Comparison of ENCODE assay signal across 1 cellular context in the genomic region with DNA sequence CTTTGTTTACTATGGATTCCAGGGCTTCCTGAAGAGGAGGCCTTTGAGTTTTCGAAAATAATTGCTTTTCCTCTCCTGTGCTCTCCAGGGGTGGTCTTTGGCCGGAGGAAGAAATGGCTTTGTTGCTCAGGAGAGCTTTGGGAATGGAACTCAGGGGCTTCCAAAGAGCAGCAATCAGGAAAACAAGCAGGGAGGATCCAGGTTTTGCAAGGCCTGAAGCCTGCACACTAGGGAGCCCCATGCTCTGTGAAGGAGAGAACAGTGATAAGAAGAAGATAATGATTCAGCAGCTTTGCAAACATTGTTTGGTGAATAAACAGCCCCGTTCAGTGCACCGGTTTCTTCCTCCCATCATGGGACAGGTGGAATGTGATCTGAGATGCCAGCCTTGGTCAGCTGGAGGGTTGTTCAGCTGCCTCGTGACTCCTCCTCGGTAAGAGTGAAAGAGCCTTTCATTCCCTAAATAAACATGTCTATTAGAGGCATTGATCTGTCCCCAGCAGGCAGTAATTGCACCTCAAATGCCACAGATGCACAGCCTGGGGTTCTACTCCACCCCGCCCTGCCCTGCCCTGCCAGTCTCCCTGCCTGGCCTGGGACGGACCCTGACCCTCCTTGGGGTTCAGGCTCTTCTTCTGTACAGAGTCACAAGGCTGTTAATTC.
A peak's percentile ranks its signal among the peaks of the same experiment; 100 is the strongest.
TF ChIP-seq lines count a peak whose summit lies in the region.

No MANE protein-coding gene starts in this region.

TF ChIP-seq in HepG2, 621 proteins besides CTCF, POLR2A, EP300 and RAD21 (continued from another document and continues in another):
- TF ChIP-seq, protein P1, sequence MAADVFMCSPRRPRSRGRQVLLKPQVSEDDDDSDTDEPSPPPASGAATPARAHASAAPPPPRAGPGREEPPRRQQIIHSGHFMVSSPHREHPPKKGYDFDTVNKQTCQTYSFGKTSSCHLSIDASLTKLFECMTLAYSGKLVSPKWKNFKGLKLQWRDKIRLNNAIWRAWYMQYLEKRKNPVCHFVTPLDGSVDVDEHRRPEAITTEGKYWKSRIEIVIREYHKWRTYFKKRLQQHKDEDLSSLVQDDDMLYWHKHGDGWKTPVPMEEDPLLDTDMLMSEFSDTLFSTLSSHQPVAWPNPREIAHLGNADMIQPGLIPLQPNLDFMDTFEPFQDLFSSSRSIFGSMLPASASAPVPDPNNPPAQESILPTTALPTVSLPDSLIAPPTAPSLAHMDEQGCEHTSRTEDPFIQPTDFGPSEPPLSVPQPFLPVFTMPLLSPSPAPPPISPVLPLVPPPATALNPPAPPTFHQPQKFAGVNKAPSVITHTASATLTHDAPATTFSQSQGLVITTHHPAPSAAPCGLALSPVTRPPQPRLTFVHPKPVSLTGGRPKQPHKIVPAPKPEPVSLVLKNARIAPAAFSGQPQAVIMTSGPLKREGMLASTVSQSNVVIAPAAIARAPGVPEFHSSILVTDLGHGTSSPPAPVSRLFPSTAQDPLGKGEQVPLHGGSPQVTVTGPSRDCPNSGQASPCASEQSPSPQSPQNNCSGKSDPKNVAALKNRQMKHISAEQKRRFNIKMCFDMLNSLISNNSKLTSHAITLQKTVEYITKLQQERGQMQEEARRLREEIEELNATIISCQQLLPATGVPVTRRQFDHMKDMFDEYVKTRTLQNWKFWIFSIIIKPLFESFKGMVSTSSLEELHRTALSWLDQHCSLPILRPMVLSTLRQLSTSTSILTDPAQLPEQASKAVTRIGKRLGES (CRISPR knock-in tag; IDR thresholded peaks at IDR 0.05; ENCODE audit: borderline replicate concordance): peak; percentile 97
- TF ChIP-seq ZFX (CRISPR knock-in tag; IDR thresholded peaks at IDR 0.05; ENCODE audit: low read depth): peak; percentile 85
- TF ChIP-seq PAX8 (CRISPR knock-in tag; IDR thresholded peaks at IDR 0.05; ENCODE audit: borderline replicate concordance): no peak
- TF ChIP-seq NCOR1 (IDR thresholded peaks at IDR 0.05; ENCODE audit: borderline replicate concordance, low read length): peak; percentile 77; the same call in 1 of the 2 replicates
- peak; percentile 94 for TF ChIP-seq SIX1 (CRISPR knock-in tag; IDR thresholded peaks at IDR 0.05; ENCODE audit: borderline replicate concordance)
- TF ChIP-seq SYNCRIP (IDR thresholded peaks at IDR 0.05; ENCODE audit: insufficient read depth, low read depth, low read length): no peak
- TF ChIP-seq CC2D1A (CRISPR knock-in tag; IDR thresholded peaks at IDR 0.05): no peak
- peak; percentile 79 for TF ChIP-seq NFE2L2 (IDR thresholded peaks at IDR 0.05; ENCODE audit: low read length)
- peak; percentile 66 for TF ChIP-seq MAFF (IDR thresholded peaks at IDR 0.05; ENCODE audit: low read depth, low read length)
- TF ChIP-seq, protein P2, sequence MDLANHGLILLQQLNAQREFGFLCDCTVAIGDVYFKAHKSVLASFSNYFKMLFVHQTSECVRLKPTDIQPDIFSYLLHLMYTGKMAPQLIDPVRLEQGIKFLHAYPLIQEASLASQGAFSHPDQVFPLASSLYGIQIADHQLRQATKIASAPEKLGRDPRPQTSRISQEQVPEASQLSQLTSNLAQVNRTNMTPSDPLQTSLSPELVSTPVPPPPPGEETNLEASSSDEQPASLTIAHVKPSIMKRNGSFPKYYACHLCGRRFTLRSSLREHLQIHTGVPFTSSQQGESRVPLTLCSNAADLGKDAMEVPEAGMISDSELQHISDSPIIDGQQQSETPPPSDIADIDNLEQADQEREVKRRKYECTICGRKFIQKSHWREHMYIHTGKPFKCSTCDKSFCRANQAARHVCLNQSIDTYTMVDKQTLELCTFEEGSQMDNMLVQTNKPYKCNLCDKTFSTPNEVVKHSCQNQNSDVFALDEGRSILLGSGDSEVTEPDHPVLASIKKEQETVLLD (CRISPR knock-in tag; IDR thresholded peaks at IDR 0.05; ENCODE audit: low read depth): no peak
- TF ChIP-seq TEAD3 (CRISPR knock-in tag; optimal IDR thresholded peaks at IDR 0.05; ENCODE audit: borderline replicate concordance): peak; percentile 100
- no peak for TF ChIP-seq ZNF460 (CRISPR knock-in tag; IDR thresholded peaks at IDR 0.05; ENCODE audit: borderline replicate concordance)
- TF ChIP-seq, protein P3, sequence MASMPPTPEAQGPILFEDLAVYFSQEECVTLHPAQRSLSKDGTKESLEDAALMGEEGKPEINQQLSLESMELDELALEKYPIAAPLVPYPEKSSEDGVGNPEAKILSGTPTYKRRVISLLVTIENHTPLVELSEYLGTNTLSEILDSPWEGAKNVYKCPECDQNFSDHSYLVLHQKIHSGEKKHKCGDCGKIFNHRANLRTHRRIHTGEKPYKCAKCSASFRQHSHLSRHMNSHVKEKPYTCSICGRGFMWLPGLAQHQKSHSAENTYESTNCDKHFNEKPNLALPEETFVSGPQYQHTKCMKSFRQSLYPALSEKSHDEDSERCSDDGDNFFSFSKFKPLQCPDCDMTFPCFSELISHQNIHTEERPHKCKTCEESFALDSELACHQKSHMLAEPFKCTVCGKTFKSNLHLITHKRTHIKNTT (CRISPR knock-in tag; IDR thresholded peaks at IDR 0.05): 0 out of 2 replicates have a peak, but pooled peaks have one; percentile 62
- no peak for TF ChIP-seq ZNF354B (CRISPR knock-in tag; IDR thresholded peaks at IDR 0.05)
- TF ChIP-seq NR2F1 (CRISPR knock-in tag; IDR thresholded peaks at IDR 0.05): no peak
- TF ChIP-seq MIXL1 (CRISPR knock-in tag; IDR thresholded peaks at IDR 0.05): peak; percentile 98
- TF ChIP-seq ZMYM3 (CRISPR knock-in tag; IDR thresholded peaks at IDR 0.05): peak; percentile 81; the same call in 1 of the 2 replicates
- peak; percentile 44; the same call in 1 of the 2 replicates for TF ChIP-seq ZNF782 (CRISPR knock-in tag; IDR thresholded peaks at IDR 0.05; ENCODE audit: borderline replicate concordance)
- TF ChIP-seq ZNF253 (CRISPR knock-in tag; IDR thresholded peaks at IDR 0.05; ENCODE audit: borderline replicate concordance): no peak
- peak; percentile 97 for TF ChIP-seq ZNF264 (CRISPR knock-in tag; IDR thresholded peaks at IDR 0.05)
- TF ChIP-seq, protein P4, sequence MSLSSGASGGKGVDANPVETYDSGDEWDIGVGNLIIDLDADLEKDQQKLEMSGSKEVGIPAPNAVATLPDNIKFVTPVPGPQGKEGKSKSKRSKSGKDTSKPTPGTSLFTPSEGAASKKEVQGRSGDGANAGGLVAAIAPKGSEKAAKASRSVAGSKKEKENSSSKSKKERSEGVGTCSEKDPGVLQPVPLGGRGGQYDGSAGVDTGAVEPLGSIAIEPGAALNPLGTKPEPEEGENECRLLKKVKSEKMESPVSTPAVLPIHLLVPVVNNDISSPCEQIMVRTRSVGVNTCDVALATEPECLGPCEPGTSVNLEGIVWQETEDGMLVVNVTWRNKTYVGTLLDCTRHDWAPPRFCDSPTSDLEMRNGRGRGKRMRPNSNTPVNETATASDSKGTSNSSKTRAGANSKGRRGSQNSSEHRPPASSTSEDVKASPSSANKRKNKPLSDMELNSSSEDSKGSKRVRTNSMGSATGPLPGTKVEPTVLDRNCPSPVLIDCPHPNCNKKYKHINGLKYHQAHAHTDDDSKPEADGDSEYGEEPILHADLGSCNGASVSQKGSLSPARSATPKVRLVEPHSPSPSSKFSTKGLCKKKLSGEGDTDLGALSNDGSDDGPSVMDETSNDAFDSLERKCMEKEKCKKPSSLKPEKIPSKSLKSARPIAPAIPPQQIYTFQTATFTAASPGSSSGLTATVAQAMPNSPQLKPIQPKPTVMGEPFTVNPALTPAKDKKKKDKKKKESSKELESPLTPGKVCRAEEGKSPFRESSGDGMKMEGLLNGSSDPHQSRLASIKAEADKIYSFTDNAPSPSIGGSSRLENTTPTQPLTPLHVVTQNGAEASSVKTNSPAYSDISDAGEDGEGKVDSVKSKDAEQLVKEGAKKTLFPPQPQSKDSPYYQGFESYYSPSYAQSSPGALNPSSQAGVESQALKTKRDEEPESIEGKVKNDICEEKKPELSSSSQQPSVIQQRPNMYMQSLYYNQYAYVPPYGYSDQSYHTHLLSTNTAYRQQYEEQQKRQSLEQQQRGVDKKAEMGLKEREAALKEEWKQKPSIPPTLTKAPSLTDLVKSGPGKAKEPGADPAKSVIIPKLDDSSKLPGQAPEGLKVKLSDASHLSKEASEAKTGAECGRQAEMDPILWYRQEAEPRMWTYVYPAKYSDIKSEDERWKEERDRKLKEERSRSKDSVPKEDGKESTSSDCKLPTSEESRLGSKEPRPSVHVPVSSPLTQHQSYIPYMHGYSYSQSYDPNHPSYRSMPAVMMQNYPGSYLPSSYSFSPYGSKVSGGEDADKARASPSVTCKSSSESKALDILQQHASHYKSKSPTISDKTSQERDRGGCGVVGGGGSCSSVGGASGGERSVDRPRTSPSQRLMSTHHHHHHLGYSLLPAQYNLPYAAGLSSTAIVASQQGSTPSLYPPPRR (CRISPR knock-in tag; IDR thresholded peaks at IDR 0.05; ENCODE audit: borderline replicate concordance): peak; percentile 92
- peak; percentile 69; the same call in 1 of the 2 replicates for TF ChIP-seq KDM6A (CRISPR knock-in tag; IDR thresholded peaks at IDR 0.05; ENCODE audit: low read depth)
- peak; percentile 44; the same call in 1 of the 2 replicates for TF ChIP-seq ZNF317 (CRISPR knock-in tag; IDR thresholded peaks at IDR 0.05)
- TF ChIP-seq, protein P5, sequence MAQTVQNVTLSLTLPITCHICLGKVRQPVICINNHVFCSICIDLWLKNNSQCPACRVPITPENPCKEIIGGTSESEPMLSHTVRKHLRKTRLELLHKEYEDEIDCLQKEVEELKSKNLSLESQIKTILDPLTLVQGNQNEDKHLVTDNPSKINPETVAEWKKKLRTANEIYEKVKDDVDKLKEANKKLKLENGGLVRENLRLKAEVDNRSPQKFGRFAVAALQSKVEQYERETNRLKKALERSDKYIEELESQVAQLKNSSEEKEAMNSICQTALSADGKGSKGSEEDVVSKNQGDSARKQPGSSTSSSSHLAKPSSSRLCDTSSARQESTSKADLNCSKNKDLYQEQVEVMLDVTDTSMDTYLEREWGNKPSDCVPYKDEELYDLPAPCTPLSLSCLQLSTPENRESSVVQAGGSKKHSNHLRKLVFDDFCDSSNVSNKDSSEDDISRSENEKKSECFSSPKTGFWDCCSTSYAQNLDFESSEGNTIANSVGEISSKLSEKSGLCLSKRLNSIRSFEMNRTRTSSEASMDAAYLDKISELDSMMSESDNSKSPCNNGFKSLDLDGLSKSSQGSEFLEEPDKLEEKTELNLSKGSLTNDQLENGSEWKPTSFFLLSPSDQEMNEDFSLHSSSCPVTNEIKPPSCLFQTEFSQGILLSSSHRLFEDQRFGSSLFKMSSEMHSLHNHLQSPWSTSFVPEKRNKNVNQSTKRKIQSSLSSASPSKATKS (CRISPR knock-in tag; IDR thresholded peaks at IDR 0.05): peak; percentile 72; the same call in 1 of the 2 replicates
- TF ChIP-seq ZEB1 (IDR thresholded peaks at IDR 0.05; ENCODE audit: insufficient replicate concordance, low read depth): peak; percentile 57
- no peak for TF ChIP-seq EED (CRISPR knock-in tag; IDR thresholded peaks at IDR 0.05)
- TF ChIP-seq ZNF572 (CRISPR knock-in tag; IDR thresholded peaks at IDR 0.05): no peak
- peak; percentile 79 for TF ChIP-seq IRF2 (CRISPR knock-in tag; IDR thresholded peaks at IDR 0.05)
- peak; percentile 79 for TF ChIP-seq ZNF543 (CRISPR knock-in tag; IDR thresholded peaks at IDR 0.05)
- no peak for TF ChIP-seq SMYD3 (CRISPR knock-in tag; IDR thresholded peaks at IDR 0.05)
- TF ChIP-seq, protein P6, sequence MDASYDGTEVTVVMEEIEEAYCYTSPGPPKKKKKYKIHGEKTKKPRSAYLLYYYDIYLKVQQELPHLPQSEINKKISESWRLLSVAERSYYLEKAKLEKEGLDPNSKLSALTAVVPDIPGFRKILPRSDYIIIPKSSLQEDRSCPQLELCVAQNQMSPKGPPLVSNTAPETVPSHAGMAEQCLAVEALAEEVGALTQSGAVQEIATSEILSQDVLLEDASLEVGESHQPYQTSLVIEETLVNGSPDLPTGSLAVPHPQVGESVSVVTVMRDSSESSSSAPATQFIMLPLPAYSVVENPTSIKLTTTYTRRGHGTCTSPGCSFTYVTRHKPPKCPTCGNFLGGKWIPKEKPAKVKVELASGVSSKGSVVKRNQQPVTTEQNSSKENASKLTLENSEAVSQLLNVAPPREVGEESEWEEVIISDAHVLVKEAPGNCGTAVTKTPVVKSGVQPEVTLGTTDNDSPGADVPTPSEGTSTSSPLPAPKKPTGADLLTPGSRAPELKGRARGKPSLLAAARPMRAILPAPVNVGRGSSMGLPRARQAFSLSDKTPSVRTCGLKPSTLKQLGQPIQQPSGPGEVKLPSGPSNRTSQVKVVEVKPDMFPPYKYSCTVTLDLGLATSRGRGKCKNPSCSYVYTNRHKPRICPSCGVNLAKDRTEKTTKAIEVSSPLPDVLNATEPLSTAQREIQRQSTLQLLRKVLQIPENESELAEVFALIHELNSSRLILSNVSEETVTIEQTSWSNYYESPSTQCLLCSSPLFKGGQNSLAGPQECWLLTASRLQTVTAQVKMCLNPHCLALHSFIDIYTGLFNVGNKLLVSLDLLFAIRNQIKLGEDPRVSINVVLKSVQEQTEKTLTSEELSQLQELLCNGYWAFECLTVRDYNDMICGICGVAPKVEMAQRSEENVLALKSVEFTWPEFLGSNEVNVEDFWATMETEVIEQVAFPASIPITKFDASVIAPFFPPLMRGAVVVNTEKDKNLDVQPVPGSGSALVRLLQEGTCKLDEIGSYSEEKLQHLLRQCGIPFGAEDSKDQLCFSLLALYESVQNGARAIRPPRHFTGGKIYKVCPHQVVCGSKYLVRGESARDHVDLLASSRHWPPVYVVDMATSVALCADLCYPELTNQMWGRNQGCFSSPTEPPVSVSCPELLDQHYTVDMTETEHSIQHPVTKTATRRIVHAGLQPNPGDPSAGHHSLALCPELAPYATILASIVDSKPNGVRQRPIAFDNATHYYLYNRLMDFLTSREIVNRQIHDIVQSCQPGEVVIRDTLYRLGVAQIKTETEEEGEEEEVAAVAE (CRISPR knock-in tag; IDR thresholded peaks at IDR 0.05; ENCODE audit: borderline replicate concordance): peak; percentile 76; the same call in 1 of the 2 replicates
- no peak for TF ChIP-seq SP2 (CRISPR knock-in tag; IDR thresholded peaks at IDR 0.05)
- no peak for TF ChIP-seq ZNF570 (CRISPR knock-in tag; IDR thresholded peaks at IDR 0.05; ENCODE audit: borderline replicate concordance)
- TF ChIP-seq ZNF251 (CRISPR knock-in tag; IDR thresholded peaks at IDR 0.05): no peak
- TF ChIP-seq, protein P7, sequence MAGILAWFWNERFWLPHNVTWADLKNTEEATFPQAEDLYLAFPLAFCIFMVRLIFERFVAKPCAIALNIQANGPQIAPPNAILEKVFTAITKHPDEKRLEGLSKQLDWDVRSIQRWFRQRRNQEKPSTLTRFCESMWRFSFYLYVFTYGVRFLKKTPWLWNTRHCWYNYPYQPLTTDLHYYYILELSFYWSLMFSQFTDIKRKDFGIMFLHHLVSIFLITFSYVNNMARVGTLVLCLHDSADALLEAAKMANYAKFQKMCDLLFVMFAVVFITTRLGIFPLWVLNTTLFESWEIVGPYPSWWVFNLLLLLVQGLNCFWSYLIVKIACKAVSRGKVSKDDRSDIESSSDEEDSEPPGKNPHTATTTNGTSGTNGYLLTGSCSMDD (CRISPR knock-in tag; IDR thresholded peaks at IDR 0.05): no peak
- TF ChIP-seq ZNF232 (CRISPR knock-in tag; IDR thresholded peaks at IDR 0.05; ENCODE audit: borderline replicate concordance): 0 out of 2 replicates have a peak, but pooled peaks have one; percentile 86
- TF ChIP-seq GATAD2A (CRISPR knock-in tag; IDR thresholded peaks at IDR 0.05): peak; percentile 97
- TF ChIP-seq MTA1 (CRISPR knock-in tag; IDR thresholded peaks at IDR 0.05; ENCODE audit: borderline replicate concordance): peak; percentile 85
- TF ChIP-seq ZNF24 (IDR thresholded peaks at IDR 0.05): no peak
- 0 out of 2 replicates have a peak, but pooled peaks have one; percentile 28 for TF ChIP-seq ZKSCAN1 (IDR thresholded peaks at IDR 0.05; ENCODE audit: low read length)
- peak; percentile 84 for TF ChIP-seq TCF7 (IDR thresholded peaks at IDR 0.05; ENCODE audit: low read depth)
- peak; percentile 53 for TF ChIP-seq NR2F6 (IDR thresholded peaks at IDR 0.05)
- peak; percentile 84 for TF ChIP-seq NR2F6 (CRISPR knock-in tag; IDR thresholded peaks at IDR 0.05)
- TF ChIP-seq GATA4 (IDR thresholded peaks at IDR 0.05; ENCODE audit: borderline replicate concordance, low read depth): peak; percentile 91
- no peak for TF ChIP-seq ZNF670 (CRISPR knock-in tag; IDR thresholded peaks at IDR 0.05; ENCODE audit: borderline replicate concordance)
- TF ChIP-seq PHF5A (CRISPR knock-in tag; IDR thresholded peaks at IDR 0.05; ENCODE audit: low read depth, unreplicated experiment): peak; percentile 93
